ENCODE assay signal across 8 cellular contexts in genomic region chr2:73926493-73927327, GRCh38. TPM values are rescaled to one million over a fixed set of nuclear protein-coding genes. Genes with fewer than 3 reads are reported as not detected.
DNase-seq lines count a peak whose midpoint lies in the region; ATAC-seq, FAIRE-seq and TF ChIP-seq lines count a peak whose summit lies in the region.

Gene DGUOK, plus strand, starts transcription at chr2:73926880. Its CDS starts 31 bp downstream, at chr2:73926911.

- no peaks in the 10 kb centered on the region for H3K9me3 Mint-ChIP-seq in chondrocyte (ENCODE audit: low read depth)

- FAIRE-seq in keratinocyte (lab: Jason Lieb, UNC) = peak; percentile 90

- peak within 1 kb of the TSS; percentile 73 to 99 (median 92) for H3K4me3 ChIP-seq in keratinocyte (ENCODE audit: control insufficient read depth in 2 of 3, extremely low read depth in 1 of 3, insufficient read depth in 2 of 3, low read depth in 1 of 3, low read length in 3 of 3)

- peak; percentile 98 to 99 for DNase-seq in AML-193 (lab: John Stamatoyannopoulos, UW)
- peak; percentile 95 for DNase-seq in NCI-H510A treated with DMSO at 0.1 percent for 48 hours (lab: John Stamatoyannopoulos, UW)
- peak; percentile 91 to 92 for DNase-seq in activated CD4-positive, alpha-beta T cell treated with anti-CD3 and anti-CD28 coated beads for 24 hours (ENCODE audit: low read depth in 2 of 2)
- peak; percentile 99 for DNase-seq in chondrocyte (ENCODE audit: low spot score)
- peak; percentile 99 for DNase-seq in keratinocyte (ENCODE audit: low read depth, low spot score)
- peak; percentile 86 for DNase-seq in stimulated activated CD4-positive, alpha-beta T cell treated with anti-CD3 and anti-CD28 coated beads, Interleukin-15, amount 100 ng/mL, for 1 hour (ENCODE audit: low read depth in 1 of 2, low spot score in 1 of 2)

- peak within 1 kb of the TSS; percentile 99 for H3K9ac ChIP-seq in keratinocyte (ENCODE audit: control insufficient read depth, extremely low read depth, insufficient read depth, low read length)

- TF ChIP-seq POLR2A in GM19193 (IDR thresholded peaks at IDR 0.05; ENCODE audit: extremely low read depth, insufficient read depth, insufficient read length) = peak; percentile 95

- peaks cover 41% of the 10 kb centered on the region for H3K4me1 Mint-ChIP-seq in chondrocyte (ENCODE audit: low read depth)

- H3K4me2 ChIP-seq in keratinocyte (ENCODE audit: control insufficient read depth, extremely low read depth, insufficient read depth, low read depth, low read length) = peak within 1 kb of the TSS; percentile 87

- peak within 1 kb of the TSS; percentile 99 for H3K27ac Mint-ChIP-seq in chondrocyte (ENCODE audit: unreplicated experiment)

- H3K27me3 ChIP-seq in keratinocyte (ENCODE audit: control insufficient read depth, extremely low read depth, insufficient read depth, low read length) = no peaks in the 10 kb centered on the region

- peak within 1 kb of the TSS; percentile 88 for H3K4me3 Mint-ChIP-seq in chondrocyte (ENCODE audit: unreplicated experiment)

- H3K4me1 ChIP-seq in keratinocyte (ENCODE audit: control insufficient read depth, extremely low read depth, insufficient read depth, low read length) = peaks cover 46% of the 10 kb centered on the region

- peak within 1 kb of the TSS; percentile 65 for H2AFZ ChIP-seq in keratinocyte (ENCODE audit: control insufficient read depth, low read length)

- H3K9me3 ChIP-seq in keratinocyte (ENCODE audit: control insufficient read depth, low read depth, low read length) = no peaks in the 10 kb centered on the region

- peaks cover 48% of the 10 kb centered on the region for H3K79me2 ChIP-seq in keratinocyte (ENCODE audit: control insufficient read depth, insufficient read depth, low read length)

- H3K9me1 ChIP-seq in keratinocyte (ENCODE audit: control insufficient read depth, extremely low read depth, insufficient read depth, low read length) = no peaks in the 10 kb centered on the region

- no peaks in the 10 kb centered on the region for H3K36me3 ChIP-seq in keratinocyte (ENCODE audit: control insufficient read depth in 2 of 2, extremely low read depth in 1 of 2, insufficient read depth in 2 of 2, low read length in 2 of 2)

- H4K20me1 ChIP-seq in keratinocyte (ENCODE audit: control insufficient read depth, extremely low read depth, insufficient read depth, low read length) = no peaks in the 10 kb centered on the region

- peaks cover 5% of the 10 kb centered on the region for H3K36me3 Mint-ChIP-seq in chondrocyte (ENCODE audit: low read depth)

- no peaks in the 10 kb centered on the region for H3K27me3 Mint-ChIP-seq in chondrocyte (ENCODE audit: low read depth)

- dilution Hi-C loops in keratinocyte (cut with MboI; ENCODE audit: extremely low pct_ligation_motif_present, low sequenced_read_pairs) = no loop called here

- TF ChIP-seq CTCF in chondrocyte (IDR thresholded peaks at IDR 0.05) (peak; percentile 23), keratinocyte (optimal IDR thresholded peaks at IDR 0.05 in 1 of 3, IDR thresholded peaks at IDR 0.05 in 1 of 3, conservative IDR thresholded peaks at IDR 0.05 in 1 of 3; ENCODE audit: extremely low read depth in 1 of 3, insufficient read depth in 2 of 3, low read length in 3 of 3) (no peak)

- peak within 1 kb of the TSS; percentile 99 for H3K27ac ChIP-seq in keratinocyte (ENCODE audit: control insufficient read depth, insufficient read depth, low read length)

- peak; percentile 100 for ATAC-seq in HG03439 (IDR thresholded peaks at IDR 0.05; ENCODE audit: unreplicated experiment)

RNA-seq across cellular contexts. Expression of gene DGUOK, which starts in this region (rescaled TPM):
- 58.1 to 60.8 TPM (median 58.9 TPM) in 3 replicates for total RNA-seq in chondrocyte
- polyA plus RNA-seq in keratinocyte = 76.4 to 106 TPM (median 102 TPM) in 3 replicates
- 12.3 TPM for polyA plus RNA-seq in keratinocyte (2011; ENCODE audit: low read depth)
- 98.1 and 132 TPM in 2 replicates for polyA plus RNA-seq in keratinocyte (2011; cell fraction: cytosol; rRNA removed)
- 50.9 and 59.2 TPM in 2 replicates for polyA plus RNA-seq in keratinocyte (2011; cell fraction: nucleus; rRNA removed)
- polyA plus RNA-seq in keratinocyte (2012; ENCODE audit: low replicate concordance) = 75.0 and 100 TPM in 2 replicates
- 37.6 to 46.3 TPM (median 38.1 TPM) in 3 replicates for polyA minus RNA-seq in keratinocyte
- 36.4 TPM for polyA minus RNA-seq in keratinocyte (2011; cell fraction: cytosol; rRNA and poly(A)+ RNA removed)
- 18.3 and 21.2 TPM in 2 replicates for polyA minus RNA-seq in keratinocyte (2011; cell fraction: nucleus; rRNA and poly(A)+ RNA removed)

Comparison
In these comparisons a context has a peak if more than half of its experiments do, and no peak if none do; other contexts are left out.
1. Peak in every context shown above with its lines: DNase-seq, ATAC-seq, H3K4me3 ChIP-seq and H3K27ac ChIP-seq.